19 cellular contexts compared by ENCODE assay signal in the genomic region with DNA sequence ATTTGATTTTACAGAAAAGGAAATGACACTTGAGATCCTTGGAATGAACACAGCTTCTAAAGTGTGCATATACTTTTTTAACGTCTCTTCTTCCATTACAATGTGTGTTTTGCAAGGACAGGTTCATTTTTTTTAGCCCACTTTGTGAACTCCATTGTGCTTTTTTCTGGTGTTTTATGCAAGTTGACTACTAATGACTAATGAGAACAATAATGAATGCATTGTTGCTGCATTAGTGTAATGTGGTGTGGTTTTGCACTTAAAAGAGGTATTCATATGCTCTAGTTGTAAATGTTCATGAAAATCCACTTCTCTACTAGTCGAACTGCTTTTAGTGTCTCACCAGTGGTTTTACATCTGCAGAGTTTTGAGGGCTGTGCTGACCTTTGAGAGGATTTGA.
A peak's percentile ranks its signal among the peaks of the same experiment; 100 is the strongest.
DNase-seq lines count a peak whose midpoint lies in the region; ATAC-seq and TF ChIP-seq lines count a peak whose summit lies in the region.
"Had no signal": no experiment of that assay in that cellular context is flagged by ENCODE, and none has a peak within 500 bp of the region (broad histone marks: within the 10 kb centered on the region; RNA-seq: fewer than 3 reads in every experiment).

No MANE protein-coding gene starts in this region.

- no peak overlapping the region for H3K4me3 Mint-ChIP-seq in MCF 10A (ENCODE audit: unreplicated experiment)
- H3K4me3 Mint-ChIP-seq: naive thymus-derived CD8-positive, alpha-beta T cell had no signal

- H3K4me3 ChIP-seq in breast epithelium (no peak overlapping the region), fibroblast of mammary gland (ENCODE audit: control insufficient read depth, low read depth, low read length) (no peak overlapping the region)
- H3K4me3 ChIP-seq: BLaER1, ovary, upper lobe of right lung had no signal

- no peak overlapping the region for H3K27ac ChIP-seq in breast epithelium
- H3K27ac ChIP-seq in substantia nigra (ENCODE audit: low read depth, low read length, poor library complexity, severe bottlenecking), result peak overlapping the region; percentile 69
- H3K27ac ChIP-seq: BLaER1, ovary, upper lobe of right lung had no signal

- H3K27me3 Mint-ChIP-seq in MCF 10A (ENCODE audit: insufficient read depth, unreplicated experiment), result no peaks in the 10 kb centered on the region
- H3K27me3 Mint-ChIP-seq: naive thymus-derived CD8-positive, alpha-beta T cell had no signal

- peaks cover 64% of the 10 kb centered on the region for H3K36me3 Mint-ChIP-seq in MCF 10A (ENCODE audit: insufficient read depth, unreplicated experiment)

- POLR2A ChIA-PET in MCF 10A (lab: Yijun Ruan, JAX), result no interaction called here

- H3K9me3 ChIP-seq in breast epithelium, result no peaks in the 10 kb centered on the region
- H3K9me3 ChIP-seq: BLaER1, ovary, upper lobe of right lung had no signal

- no peaks in the 10 kb centered on the region for H3K4me1 ChIP-seq in breast epithelium
- H3K4me1 ChIP-seq: BLaER1, upper lobe of right lung had no signal

- no peak for TF ChIP-seq POLR2A in breast epithelium (IDR thresholded peaks at IDR 0.05)

- H3K4me1 Mint-ChIP-seq in MCF 10A (ENCODE audit: insufficient read depth, unreplicated experiment), result peaks cover 8% of the 10 kb centered on the region

- peak overlapping the region; percentile 13 for H3K27ac Mint-ChIP-seq in MCF 10A (ENCODE audit: low read depth, unreplicated experiment)

- H3K36me3 ChIP-seq in breast epithelium, result no peaks in the 10 kb centered on the region
- H3K36me3 ChIP-seq: ovary had no signal

- DNase-seq in MCF 10A (ENCODE audit: unreplicated experiment) (no peak), breast epithelium (ENCODE audit: low spot score in 2 of 2) (no peak), fibroblast of mammary gland (ENCODE audit: low read depth) (peak; percentile 34), substantia nigra (lab: John Stamatoyannopoulos, UW) (no peak), cortex of kidney (lab: John Stamatoyannopoulos, UW) (no peak), COR-L47 (lab: John Stamatoyannopoulos, UW) (no peak)
- DNase-seq: activated CD4-positive, CD25-positive, alpha-beta regulatory T cell treated with anti-CD3 and anti-CD28 coated beads, Interleukin-2, amount 50 U/mL, for 72 hours; DMS 273 treated with DMSO at 0.1 percent for 48 hours; GF-D8; kidney glomerular epithelial cell; MM.1S; naive thymus-derived CD8-positive, alpha-beta T cell; NCI-H226; ovary; T-helper 9 cell; upper lobe of right lung had no signal

- no peaks in the 10 kb centered on the region for H3K9me3 Mint-ChIP-seq in MCF 10A (ENCODE audit: unreplicated experiment)

- intact Hi-C loops in MCF 10A (cut with micrococcal nuclease) (no loop called here), breast epithelium (cut with DNase I; ENCODE audit: low total_unique reads) (no loop called here)

- CTCF ChIA-PET in MCF 10A (lab: Yijun Ruan, JAX), result no interaction called here

- ATAC-seq in SK-N-SH treated with all-trans-retinoic acid at 6 μM for 48 hours, result peak; percentile 54
- no peak for ATAC-seq in GM21576 (IDR thresholded peaks at IDR 0.05; ENCODE audit: unreplicated experiment)
- ATAC-seq: naive thymus-derived CD8-positive, alpha-beta T cell; upper lobe of right lung had no signal

- no peak for TF ChIP-seq CTCF in MCF 10A (IDR thresholded peaks at IDR 0.05; ENCODE audit: unreplicated experiment)
- no peak for TF ChIP-seq CTCF in breast epithelium (IDR thresholded peaks at IDR 0.05)
- TF ChIP-seq CTCF in fibroblast of mammary gland (conservative IDR thresholded peaks at IDR 0.05; ENCODE audit: control insufficient read depth, insufficient read depth, low read depth, low read length), result no peak

- no peaks in the 10 kb centered on the region for H3K27me3 ChIP-seq in breast epithelium
- H3K27me3 ChIP-seq: BLaER1, ovary, upper lobe of right lung had no signal

- BruUV-seq in MCF 10A (replicated peaks; lab: Mats Ljungman, UMichigan), result TSS peak; percentile 29

TF ChIP-seq in SK-N-SH treated with all-trans-retinoic acid at 6 μM for 48 hours, 23 proteins besides CTCF, POLR2A, EP300 and RAD21:
- no peak for TF ChIP-seq TCF4 (CRISPR knock-in tag; IDR thresholded peaks at IDR 0.05; ENCODE audit: borderline replicate concordance)
- TF ChIP-seq ZNF8 (CRISPR knock-in tag; IDR thresholded peaks at IDR 0.05), result no peak
- TF ChIP-seq ZC3H10 (CRISPR knock-in tag; IDR thresholded peaks at IDR 0.05), result no peak
- no peak for TF ChIP-seq BACH2 (CRISPR knock-in tag; IDR thresholded peaks at IDR 0.05; ENCODE audit: borderline replicate concordance)
- no peak for TF ChIP-seq ARNTL (CRISPR knock-in tag; IDR thresholded peaks at IDR 0.05; ENCODE audit: borderline replicate concordance, low read depth)
TF ChIP-seq in SK-N-SH treated with all-trans-retinoic acid at 6 μM for 48 hours: peak in this region for 0.
